Comparison of ENCODE assay signal across 1 cellular context in the genomic region with DNA sequence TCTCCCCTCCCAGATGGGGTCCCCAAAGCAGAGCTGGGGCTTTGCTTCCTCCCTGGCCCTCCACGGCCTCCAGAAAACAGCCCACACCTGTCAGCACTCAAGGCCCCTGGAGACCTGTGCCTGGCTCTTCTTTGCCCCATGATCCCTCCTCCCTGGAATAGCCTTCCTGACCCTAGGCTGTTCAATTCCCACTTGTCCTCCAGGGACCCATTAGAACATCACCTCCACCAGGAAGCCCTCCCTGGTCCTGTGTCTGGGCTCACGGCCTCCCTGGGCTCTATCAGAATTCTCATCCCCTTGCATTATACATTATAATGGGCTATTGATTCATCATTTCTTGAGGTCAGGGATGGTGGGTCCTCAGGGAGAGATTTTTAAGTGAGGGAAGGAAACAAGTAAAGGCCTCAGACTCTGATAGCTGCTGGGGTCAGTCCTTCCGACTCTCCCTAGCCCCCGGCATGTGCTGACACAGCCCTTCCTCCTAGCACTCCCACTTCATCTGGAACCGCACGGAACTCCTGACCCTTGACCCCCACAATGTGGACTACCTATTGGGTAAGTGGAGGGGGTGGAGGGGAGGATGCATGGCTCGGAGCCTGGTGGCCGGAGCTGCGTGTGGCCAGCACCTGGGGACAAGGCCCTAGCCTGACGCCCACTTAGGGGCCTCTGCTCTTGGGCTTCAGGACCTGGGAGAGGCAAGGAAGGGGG.
TF ChIP-seq lines count a peak whose summit lies in the region.

No MANE protein-coding gene starts in this region.

TF ChIP-seq in IMR-90, 13 proteins besides CTCF, POLR2A, EP300 and RAD21 (continued from another document):
- TF ChIP-seq MXI1 (IDR thresholded peaks at IDR 0.05; ENCODE audit: borderline replicate concordance, low read depth, low read length) (no peak), MAZ (IDR thresholded peaks at IDR 0.05; ENCODE audit: borderline replicate concordance, low read depth, low read length) (no peak), FOS (IDR thresholded peaks at IDR 0.05; ENCODE audit: low read depth, low read length) (no peak), BHLHE40 (IDR thresholded peaks at IDR 0.05; ENCODE audit: low read depth, low read length) (no peak), MAFK (IDR thresholded peaks at IDR 0.05; ENCODE audit: low read depth, low read length) (no peak), CEBPB (IDR thresholded peaks at IDR 0.05; ENCODE audit: low read depth, low read length) (no peak), RCOR1 (IDR thresholded peaks at IDR 0.05; ENCODE audit: insufficient replicate concordance, low read length) (no peak), CHD1 (IDR thresholded peaks at IDR 0.05; ENCODE audit: low read depth, low read length) (no peak), RFX5 (IDR thresholded peaks at IDR 0.05; ENCODE audit: low read depth, low read length) (no peak)
- TF ChIP-seq, protein P1, sequence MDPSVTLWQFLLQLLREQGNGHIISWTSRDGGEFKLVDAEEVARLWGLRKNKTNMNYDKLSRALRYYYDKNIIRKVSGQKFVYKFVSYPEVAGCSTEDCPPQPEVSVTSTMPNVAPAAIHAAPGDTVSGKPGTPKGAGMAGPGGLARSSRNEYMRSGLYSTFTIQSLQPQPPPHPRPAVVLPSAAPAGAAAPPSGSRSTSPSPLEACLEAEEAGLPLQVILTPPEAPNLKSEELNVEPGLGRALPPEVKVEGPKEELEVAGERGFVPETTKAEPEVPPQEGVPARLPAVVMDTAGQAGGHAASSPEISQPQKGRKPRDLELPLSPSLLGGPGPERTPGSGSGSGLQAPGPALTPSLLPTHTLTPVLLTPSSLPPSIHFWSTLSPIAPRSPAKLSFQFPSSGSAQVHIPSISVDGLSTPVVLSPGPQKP (IDR thresholded peaks at IDR 0.05; ENCODE audit: borderline replicate concordance, low read depth, low read length) = no peak
